Comparison of ENCODE assay signal across 1 cellular context in the genomic region with DNA sequence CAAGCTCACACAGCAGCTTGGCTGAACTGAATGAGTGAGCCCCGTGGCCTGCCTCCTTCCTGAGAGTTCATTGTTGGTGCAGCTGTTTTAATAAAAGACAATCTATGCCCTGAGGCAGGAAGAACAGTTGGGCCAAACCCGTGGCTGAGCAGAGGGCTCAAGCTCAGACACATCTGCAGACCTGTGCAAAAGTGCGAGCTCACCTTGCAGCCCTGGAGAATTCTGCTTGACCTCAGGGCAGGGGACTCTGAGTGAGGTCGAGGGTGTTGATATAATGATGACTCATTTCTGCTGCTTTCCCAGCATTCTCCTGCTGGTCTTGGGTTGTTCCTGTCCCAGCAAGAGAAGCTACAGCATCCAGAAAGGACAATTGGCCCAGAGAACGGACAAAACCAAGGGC.
TF ChIP-seq lines count a peak whose summit lies in the region.

No MANE protein-coding gene starts in this region.

TF ChIP-seq in HEK293T, 16 proteins besides CTCF, POLR2A, EP300 and RAD21 (continued from another document):
- no peak for TF ChIP-seq SUZ12 (IDR thresholded peaks at IDR 0.05)
- TF ChIP-seq FOXA1 (IDR thresholded peaks at IDR 0.05) = no peak
